Comparison of ENCODE assay signal across 15 cellular contexts in genomic region chr4:2337131-2337723, GRCh38.
"Had no signal": no experiment of that assay in that cellular context is flagged by ENCODE, and none has a peak within 500 bp of the region (broad histone marks: within the 10 kb centered on the region; RNA-seq: fewer than 3 reads in every experiment).

No MANE protein-coding gene starts in this region.

- DNase-seq: activated CD4-positive, alpha-beta T cell treated with anti-CD3 and anti-CD28 coated beads, Interleukin-2, amount 50 U/mL, for 1 hour; esophagus squamous epithelium; foreskin fibroblast; glutamatergic neuron; immature natural killer cell; mesendoderm; nephron progenitor cell; T-cell had no signal

- H3K4me3 ChIP-seq: breast epithelium, dorsolateral prefrontal cortex, esophagus squamous epithelium, tibial artery, vagina had no signal

- H3K27me3 ChIP-seq: breast epithelium, dorsolateral prefrontal cortex, esophagus squamous epithelium, tibial artery, vagina had no signal

- H3K9me3 ChIP-seq: breast epithelium, esophagus squamous epithelium, tibial artery, vagina had no signal

- ATAC-seq: activated T-helper 17 cell treated with anti-CD3 and anti-CD28 coated beads, Interleukin-2, amount 50 U/mL, for 72 hours; stimulated activated memory B cell treated with anti-CD40 and anti-IgM and Interleukin-4, amounts not matched to agents 10 μg/mL and 1 μg/mL and 100 μg/mL, for 72 hours; T-cell; WTC11 had no signal

- H3K36me3 ChIP-seq: breast epithelium, vagina had no signal

- H3K27ac ChIP-seq: breast epithelium, esophagus squamous epithelium, tibial artery, vagina had no signal

- H3K4me1 ChIP-seq: breast epithelium, esophagus squamous epithelium, tibial artery, vagina had no signal
